Comparison of ENCODE assay signal across 9 cellular contexts in genomic region chr20:33689973-33690372, GRCh38. TPM values are rescaled to one million over a fixed set of nuclear protein-coding genes. Genes with fewer than 3 reads are reported as not detected.
DNase-seq lines count a peak whose midpoint lies in the region; ATAC-seq and TF ChIP-seq lines count a peak whose summit lies in the region.
"Had no signal": no experiment of that assay in that cellular context is flagged by ENCODE, and none has a peak within 500 bp of the region (broad histone marks: within the 10 kb centered on the region; RNA-seq: fewer than 3 reads in every experiment).

No MANE protein-coding gene starts in this region.

- no peaks in the 10 kb centered on the region for H3K9me3 Mint-ChIP-seq in endodermal cell
- H3K9me3 Mint-ChIP-seq: WTC11 had no signal

- 51% methylated on average over 4 of the region's 4 CpGs; no CpG with 5 or more reads in 1 of the 2 experiments for WGBS in endodermal cell (ENCODE audit: insufficient coverage in 1 of 2, insufficient read length in 1 of 2), 2 experiments

- no peak for TF ChIP-seq CTCF in endodermal cell (conservative IDR thresholded peaks at IDR 0.05)

- peaks cover 10% of the 10 kb centered on the region for H3K4me1 ChIP-seq in endodermal cell (ENCODE audit: control insufficient read depth, insufficient read depth, low read length)

- H3K27me3 Mint-ChIP-seq in endodermal cell (ENCODE audit: insufficient read depth), result peaks cover 8% of the 10 kb centered on the region

- H3K27ac Mint-ChIP-seq in endodermal cell, result no peak overlapping the region
- H3K27ac Mint-ChIP-seq: WTC11 had no signal

- no peaks in the 10 kb centered on the region for H3K36me3 ChIP-seq in endodermal cell (ENCODE audit: control insufficient read depth, insufficient read depth, low read length)

- H3K36me3 Mint-ChIP-seq in endodermal cell (ENCODE audit: low read depth), result no peaks in the 10 kb centered on the region
- H3K36me3 Mint-ChIP-seq: WTC11 had no signal

- H3K27ac ChIP-seq in endodermal cell (ENCODE audit: low read depth, low read length), result no peak overlapping the region

- DNase-seq in stimulated activated CD4-positive, alpha-beta T cell treated with anti-CD3 and anti-CD28 coated beads, Interleukin-15, amount 100 ng/mL, for 24 hours, result peak; percentile 63
- DNase-seq in stimulated activated CD4-positive, alpha-beta T cell treated with anti-CD3 and anti-CD28 coated beads, Interleukin-12 subunit alpha, Interleukin-12 subunit beta, amount 100 ng/mL, for 4 hours, result no peak
- DNase-seq in activated CD8-positive, alpha-beta memory T cell treated with anti-CD3 and anti-CD28 coated beads, Interleukin-2, amount 50 U/mL, for 4 hours, result peak; percentile 63
- DNase-seq in globus pallidus (ENCODE audit: low spot score), result peak; percentile 87
- no peak for DNase-seq in endodermal cell
- no peak for DNase-seq in NCI-H1105 (lab: John Stamatoyannopoulos, UW)

- H3K9ac ChIP-seq in endodermal cell (ENCODE audit: extremely low read depth, low read length, poor library complexity, severe bottlenecking), result no peak overlapping the region

- H3K9me3 ChIP-seq in endodermal cell (ENCODE audit: control insufficient read depth, low read length), result no peaks in the 10 kb centered on the region

- H3K4me3 ChIP-seq in endodermal cell (ENCODE audit: low read length), result no peak overlapping the region

- H3K4me3 Mint-ChIP-seq in endodermal cell, result no peak overlapping the region
- H3K4me3 Mint-ChIP-seq: WTC11 had no signal

- peaks cover 34% of the 10 kb centered on the region for H3K4me1 Mint-ChIP-seq in endodermal cell

- ATAC-seq in GM21576 (IDR thresholded peaks at IDR 0.05; ENCODE audit: unreplicated experiment) (no peak), GM19397 (IDR thresholded peaks at IDR 0.05; ENCODE audit: unreplicated experiment) (no peak)
- ATAC-seq: WTC11 had no signal

- no peaks in the 10 kb centered on the region for H3K27me3 ChIP-seq in endodermal cell (ENCODE audit: control insufficient read depth, insufficient read depth, low read length, poor library complexity, severe bottlenecking)

RNA-seq across cellular contexts. Expression of gene E2F1, which starts 3.8 kb away (rescaled TPM):
- total RNA-seq in endodermal cell, result 10 to 100 TPM; 26.9 to 33.7 TPM
- 35.1 TPM for polyA plus RNA-seq in endodermal cell (2013, experiment 1 of 2)
- polyA plus RNA-seq in endodermal cell (2013, experiment 2 of 2), result 28.9 TPM

RNA-seq across cellular contexts. Expression of gene NECAB3, which starts 15.7 kb away (rescaled TPM):
- 10 to 100 TPM; 77.2 to 92.3 TPM for total RNA-seq in endodermal cell
- polyA plus RNA-seq in endodermal cell (2013, experiment 1 of 2), result 29.9 TPM
- polyA plus RNA-seq in endodermal cell (2013, experiment 2 of 2), result 27.4 TPM

RNA-seq across cellular contexts. Expression of gene ACTL10, which starts 23.2 kb away (rescaled TPM):
- total RNA-seq in endodermal cell, result under 1 TPM in 1 of 2 donors, not detected in 1; 0.42 TPM
- polyA plus RNA-seq in endodermal cell (2013, experiment 1 of 2), result 0.28 TPM
- 0.17 TPM for polyA plus RNA-seq in endodermal cell (2013, experiment 2 of 2)

RNA-seq across cellular contexts. Expression of gene C20orf144, which starts 27.8 kb away (rescaled TPM):
- under 1 TPM in 1 of 2 donors, not detected in 1; 0.44 TPM for total RNA-seq in endodermal cell
- 0.18 TPM for polyA plus RNA-seq in endodermal cell (2013, experiment 1 of 2)
- 0.17 TPM for polyA plus RNA-seq in endodermal cell (2013, experiment 2 of 2)

RNA-seq across cellular contexts. Expression of gene PXMP4, which starts 30.1 kb away (rescaled TPM):
- total RNA-seq in endodermal cell, result 1 to 10 TPM; 1.5 to 3.8 TPM
- 1.6 TPM for polyA plus RNA-seq in endodermal cell (2013, experiment 1 of 2)
- 1.8 TPM for polyA plus RNA-seq in endodermal cell (2013, experiment 2 of 2)

Comparison
In these comparisons a context has a peak if more than half of its experiments do, and no peak if none do; other contexts are left out.
1. DNase-seq: peak in stimulated activated CD4-positive, alpha-beta T cell treated with anti-CD3 and anti-CD28 coated beads, Interleukin-15, amount 100 ng/mL, for 24 hours (single experiment), activated CD8-positive, alpha-beta memory T cell treated with anti-CD3 and anti-CD28 coated beads, Interleukin-2, amount 50 U/mL, for 4 hours (single experiment) and globus pallidus (single experiment); none in stimulated activated CD4-positive, alpha-beta T cell treated with anti-CD3 and anti-CD28 coated beads, Interleukin-12 subunit alpha, Interleukin-12 subunit beta, amount 100 ng/mL, for 4 hours (single experiment), endodermal cell (single experiment) and NCI-H1105 (single experiment).